ENCODE assay signal across 8 cellular contexts in the genomic region with DNA sequence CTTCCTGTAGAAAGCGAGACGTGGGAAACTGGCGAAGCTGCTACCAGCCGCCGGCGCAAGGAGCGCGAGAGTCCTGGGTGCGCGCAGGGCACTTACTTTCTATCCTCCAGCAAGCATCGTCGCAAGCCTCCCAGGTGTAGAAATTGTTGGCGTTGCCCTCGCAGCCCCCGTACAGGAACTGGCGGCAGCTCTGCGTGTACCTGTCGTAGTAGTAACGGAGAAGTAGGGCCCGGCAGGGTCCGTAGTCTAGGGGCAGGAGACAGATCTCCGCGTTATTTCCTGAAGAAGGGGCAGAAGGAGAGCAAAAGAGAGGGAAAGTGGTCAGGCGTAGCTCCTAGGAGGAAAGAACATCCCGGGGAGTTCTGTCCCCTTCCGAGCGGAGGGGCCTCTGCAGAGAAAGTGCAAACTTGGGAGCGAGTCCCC. TPM values are rescaled to one million over a fixed set of nuclear protein-coding genes. Genes with fewer than 3 reads are reported as not detected.
DNase-seq lines count a peak whose midpoint lies in the region; ATAC-seq and TF ChIP-seq lines count a peak whose summit lies in the region.

No MANE protein-coding gene starts in this region.

- no peak overlapping the region for H3K9ac ChIP-seq in rectal smooth muscle tissue (ENCODE audit: low read length)

- H3K27ac ChIP-seq in rectal smooth muscle tissue (ENCODE audit: low read depth, low read length): no peak overlapping the region

- TF ChIP-seq CTCF in WI38 (IDR thresholded peaks at IDR 0.05; ENCODE audit: low read depth, low read length): no peak

- H3K4me3 ChIP-seq in WI38 (ENCODE audit: low read depth, low read length) (peak overlapping the region; percentile 62), rectal smooth muscle tissue (ENCODE audit: low read length) (peak overlapping the region; percentile 71)

- DNase-seq in stimulated activated CD4-positive, alpha-beta T cell treated with anti-CD3 and anti-CD28 coated beads, Interleukin-15, amount 100 ng/mL, for 24 hours: peak; percentile 19
- DNase-seq in stimulated activated CD4-positive, alpha-beta T cell treated with anti-CD3 and anti-CD28 coated beads, Interleukin-2, amount 100 ng/mL, for 48 hours: no peak
- DNase-seq in left cardiac atrium: peak; percentile 35
- DNase-seq in stimulated activated CD4-positive, alpha-beta T cell treated with anti-CD3 and anti-CD28 coated beads, Interleukin-4, amount 100 ng/mL, for 24 hours: no peak
- DNase-seq in SHP77 treated with DMSO at 0.1 percent for 48 hours (lab: John Stamatoyannopoulos, UW): no peak

- ATAC-seq in HG03135 (IDR thresholded peaks at IDR 0.05; ENCODE audit: unreplicated experiment) (peak; percentile 61), left cardiac atrium (peak; percentile 75 to 78)

- H3K27me3 ChIP-seq in rectal smooth muscle tissue (ENCODE audit: control insufficient read depth, insufficient read depth, low read length): no peaks in the 10 kb centered on the region

- intact Hi-C loops in left cardiac atrium (cut with DNase I): no loop called here

- no peaks in the 10 kb centered on the region for H3K36me3 ChIP-seq in rectal smooth muscle tissue (ENCODE audit: control insufficient read depth, insufficient read depth, low read length)

- no peaks in the 10 kb centered on the region for H3K4me1 ChIP-seq in rectal smooth muscle tissue (ENCODE audit: control insufficient read depth, insufficient read depth, low read length)

RNA-seq across cellular contexts. Expression of a gene that starts 0.5 kb away (rescaled TPM):
- total RNA-seq in left cardiac atrium: 1 to 10 TPM; 1.1 to 3.6 TPM

RNA-seq across cellular contexts. Expression of a gene that starts 16.3 kb away (rescaled TPM):
- not detected for total RNA-seq in left cardiac atrium

RNA-seq across cellular contexts. Expression of a gene that starts 31.5 kb away (rescaled TPM):
- 10 to 100 TPM; 19.8 to 25.2 TPM for total RNA-seq in left cardiac atrium

Comparison
In these comparisons a context has a peak if more than half of its experiments do, and no peak if none do; other contexts are left out.
1. DNase-seq: peak in stimulated activated CD4-positive, alpha-beta T cell treated with anti-CD3 and anti-CD28 coated beads, Interleukin-15, amount 100 ng/mL, for 24 hours (single experiment) and left cardiac atrium (single experiment); none in stimulated activated CD4-positive, alpha-beta T cell treated with anti-CD3 and anti-CD28 coated beads, Interleukin-2, amount 100 ng/mL, for 48 hours (0 of 2), stimulated activated CD4-positive, alpha-beta T cell treated with anti-CD3 and anti-CD28 coated beads, Interleukin-4, amount 100 ng/mL, for 24 hours (single experiment) and SHP77 treated with DMSO at 0.1 percent for 48 hours (single experiment).